ENCODE assay signal across 11 cellular contexts in the genomic region with DNA sequence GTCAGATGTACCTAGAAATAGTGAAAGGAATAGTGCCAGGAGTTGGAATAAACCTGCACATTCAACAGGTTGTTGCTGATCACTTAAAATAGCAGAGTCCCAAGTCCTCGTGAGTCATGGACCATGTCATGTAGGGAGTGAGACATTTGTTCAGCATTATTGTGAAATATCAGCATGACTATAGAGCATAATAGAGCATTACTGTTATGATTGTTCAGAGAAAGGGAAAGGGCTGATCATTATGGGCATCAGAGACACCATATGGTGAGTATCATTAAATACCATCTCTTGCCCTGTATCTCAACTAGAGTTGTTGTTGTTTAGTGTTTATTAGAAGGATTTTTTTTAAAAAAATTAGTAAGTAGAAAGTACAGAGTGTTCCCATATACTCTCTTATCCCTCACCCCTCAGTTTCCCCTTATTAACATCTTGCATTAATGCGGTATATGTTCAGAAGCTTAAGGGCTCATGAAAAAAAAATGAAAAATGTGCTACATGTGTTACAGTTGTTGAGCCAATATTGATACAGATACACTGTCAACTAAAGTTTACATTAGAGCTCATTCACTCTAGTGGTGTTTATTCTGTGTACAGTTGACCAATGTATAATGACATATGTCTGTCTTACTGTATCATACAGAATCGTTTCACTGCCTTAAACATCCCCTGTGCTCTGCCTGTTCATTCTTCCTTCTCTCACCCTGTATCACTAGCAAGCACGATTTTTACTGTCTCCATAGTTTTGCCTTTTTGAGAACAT. TPM values are rescaled to one million over a fixed set of nuclear protein-coding genes. Genes with fewer than 3 reads are reported as not detected.
DNase-seq lines count a peak whose midpoint lies in the region; ATAC-seq and TF ChIP-seq lines count a peak whose summit lies in the region.
"Had no signal": no experiment of that assay in that cellular context is flagged by ENCODE, and none has a peak within 500 bp of the region (broad histone marks: within the 10 kb centered on the region; RNA-seq: fewer than 3 reads in every experiment).

No MANE protein-coding gene starts in this region.

- no peaks in the 10 kb centered on the region for H3K9me3 ChIP-seq in uterus

- no peak for TF ChIP-seq POLR2A in uterus (IDR thresholded peaks at IDR 0.05)

- no peak overlapping the region for H3K4me3 ChIP-seq in uterus
- H3K4me3 ChIP-seq: stomach had no signal

- DNase-seq in activated CD4-positive, alpha-beta T cell treated with anti-CD3 and anti-CD28 coated beads for 36 hours: peak; percentile 30
- no peak for DNase-seq in activated CD4-positive, alpha-beta T cell treated with anti-CD3 and anti-CD28 coated beads for 1 hour
- DNase-seq in NCI-H460 (ENCODE audit: extremely low read depth, low read depth): peak; percentile 52
- DNase-seq in renal cortical epithelial cell (ENCODE audit: low read depth): peak; percentile 92
- no peak for DNase-seq in OCI-M1 (lab: John Stamatoyannopoulos, UW)
- DNase-seq in uterus: no peak
- no peak for DNase-seq in Ammon's horn (ENCODE audit: low spot score)
- DNase-seq: H7, stomach had no signal

- H3K4me1 ChIP-seq in uterus: peaks cover 0 to 10% of the 10 kb centered on the region in 2 donors

- H3K27me3 ChIP-seq in uterus: no peaks in the 10 kb centered on the region
- H3K27me3 ChIP-seq: stomach had no signal

- CTCF ChIA-PET in activated CD4-positive, alpha-beta T cell treated with anti-CD3 and anti-CD28 coated beads for 36 hours (lab: Charles Lee): interaction anchor here (0.6 to 0.8 kb wide), 2 partner anchors 88 to 135 kb away, joined by 3 read pairs; no protein-coding TSS in a partner anchor

- POLR2A ChIA-PET in activated CD4-positive, alpha-beta T cell treated with anti-CD3 and anti-CD28 coated beads for 36 hours (lab: Charles Lee): interaction anchor here (0.7 kb wide), 1 partner anchor 16 kb away, joined by 5 read pairs; no protein-coding TSS in a partner anchor

- H3K9me3 Mint-ChIP-seq in activated CD4-positive, alpha-beta T cell treated with anti-CD3 and anti-CD28 coated beads for 36 hours (ENCODE audit: low read depth): peaks cover 6% of the 10 kb centered on the region

- H3K36me3 Mint-ChIP-seq in activated CD4-positive, alpha-beta T cell treated with anti-CD3 and anti-CD28 coated beads for 36 hours (ENCODE audit: low read depth): peaks cover 45% of the 10 kb centered on the region

- no peak overlapping the region for H3K27ac ChIP-seq in uterus
- H3K27ac ChIP-seq: stomach, VCaP had no signal

- no peaks in the 10 kb centered on the region for H3K27me3 Mint-ChIP-seq in activated CD4-positive, alpha-beta T cell treated with anti-CD3 and anti-CD28 coated beads for 36 hours

- peak overlapping the region; percentile 65 for H3K27ac Mint-ChIP-seq in activated CD4-positive, alpha-beta T cell treated with anti-CD3 and anti-CD28 coated beads for 36 hours

- H3K4me1 Mint-ChIP-seq in activated CD4-positive, alpha-beta T cell treated with anti-CD3 and anti-CD28 coated beads for 36 hours: peaks cover 36% of the 10 kb centered on the region

- no peak overlapping the region for H3K4me3 Mint-ChIP-seq in activated CD4-positive, alpha-beta T cell treated with anti-CD3 and anti-CD28 coated beads for 36 hours

- no peak for TF ChIP-seq CTCF in uterus (IDR thresholded peaks at IDR 0.05)

- peak; percentile 95 for ATAC-seq in activated CD4-positive, alpha-beta T cell treated with anti-CD3 and anti-CD28 coated beads for 36 hours
- peak; percentile 97 for ATAC-seq in esophagus mucosa

- intact Hi-C loops in activated CD4-positive, alpha-beta T cell treated with anti-CD3 and anti-CD28 coated beads for 36 hours (cut with DNase I, micrococcal nuclease): loop anchor here in 1 of 2 experiments (2.0 to 5.0 kb wide), 2 partner anchors 79 to 153 kb away; a partner anchor contains a TSS
- intact Hi-C loops in uterus (cut with DNase I; ENCODE audit: low total_unique reads): no loop called here

- no peaks in the 10 kb centered on the region for H3K36me3 ChIP-seq in uterus

RNA-seq across cellular contexts. Expression of a gene that starts 5.7 kb away (rescaled TPM):
- 1 to 10 TPM; 4.7 to 5.6 TPM for total RNA-seq in activated CD4-positive, alpha-beta T cell treated with anti-CD3 and anti-CD28 coated beads for 36 hours
- 2.7 and 4.0 TPM in 2 replicates for total RNA-seq in NCI-H460 (2014; rRNA removed; shearing (Covaris generic))
- 6.2 and 10.1 TPM in 2 replicates for polyA plus RNA-seq in NCI-H460 (2014; cell fraction: nucleus; rRNA removed)
- total RNA-seq in esophagus mucosa (5.5 TPM), renal cortical epithelial cell (6.6 and 10.6 TPM in 2 replicates), uterus (10 to 100 TPM in 2 of 4 donors, 1 to 10 TPM in 2; 4.1 to 26.2 (median 9.4) TPM)

RNA-seq across cellular contexts. Expression of a gene that starts 56.5 kb away (rescaled TPM):
- 10 to 100 TPM; 79.3 to 89.5 TPM for total RNA-seq in activated CD4-positive, alpha-beta T cell treated with anti-CD3 and anti-CD28 coated beads for 36 hours
- total RNA-seq in NCI-H460 (2014; rRNA removed; shearing (Covaris generic)): 65.5 and 72.2 TPM in 2 replicates
- polyA plus RNA-seq in NCI-H460 (2014; cell fraction: nucleus; rRNA removed): 23.0 and 32.8 TPM in 2 replicates
- total RNA-seq in esophagus mucosa (38.9 TPM), renal cortical epithelial cell (92.9 and 196 TPM in 2 replicates), uterus (100 to 1,000 TPM; 104 to 198 (median 141) TPM)

Comparison
In these comparisons a context has a peak if more than half of its experiments do, and no peak if none do; other contexts are left out.
1. DNase-seq: peak in activated CD4-positive, alpha-beta T cell treated with anti-CD3 and anti-CD28 coated beads for 36 hours (single experiment), NCI-H460 (single experiment) and renal cortical epithelial cell (single experiment); none in activated CD4-positive, alpha-beta T cell treated with anti-CD3 and anti-CD28 coated beads for 1 hour (single experiment), OCI-M1 (single experiment), uterus (0 of 2) and Ammon's horn (single experiment).